Comparison of ENCODE assay signal across 16 cellular contexts in genomic region chr2:241897231-241897916, GRCh38. TPM values are rescaled to one million over a fixed set of nuclear protein-coding genes. Genes with fewer than 3 reads are reported as not detected.
DNase-seq lines count a peak whose midpoint lies in the region; ATAC-seq and TF ChIP-seq lines count a peak whose summit lies in the region.
"Had no signal": no experiment of that assay in that cellular context is flagged by ENCODE, and none has a peak within 500 bp of the region (broad histone marks: within the 10 kb centered on the region; RNA-seq: fewer than 3 reads in every experiment).

No MANE protein-coding gene starts in this region.

- H3K27ac Mint-ChIP-seq in CD14-positive monocyte: no peak overlapping the region
- H3K27ac Mint-ChIP-seq in activated naive CD8-positive, alpha-beta T cell: peak overlapping the region; percentile 83
- H3K27ac Mint-ChIP-seq: endodermal cell had no signal

- no peak for TF ChIP-seq CTCF in CD14-positive monocyte (IDR thresholded peaks at IDR 0.05)
- TF ChIP-seq CTCF in osteoblast (IDR thresholded peaks at IDR 0.05; ENCODE audit: extremely low read depth, low read depth, low read length): no peak

- no peak overlapping the region for H3K4me2 ChIP-seq in osteoblast (ENCODE audit: insufficient read depth, low read length)

- no peak overlapping the region for H2AFZ ChIP-seq in osteoblast (ENCODE audit: low read length)
- H2AFZ ChIP-seq: GM23248 had no signal

- H3K27ac ChIP-seq in osteoblast (ENCODE audit: low read depth, low read length): no peak overlapping the region
- H3K27ac ChIP-seq: GM23248, thoracic aorta had no signal

- DNase-seq in Ammon's horn (ENCODE audit: low spot score) (peak; percentile 1), CD14-positive monocyte (ENCODE audit: low spot score) (peak; percentile 5), osteoblast (ENCODE audit: insufficient read length, low spot score, missing footprints) (peak; percentile 60), DMS79 (lab: John Stamatoyannopoulos, UW) (no peak), NCI-H1105 treated with DMSO at 0.1 percent for 48 hours (lab: John Stamatoyannopoulos, UW) (no peak)
- DNase-seq: C1 segment of cervical spinal cord; central memory CD4-positive, alpha-beta T cell; endodermal cell; GM23248; hippocampal formation; left colon; NCI-H1436 treated with DMSO at 0.1 percent for 48 hours; NCI-H446 had no signal

- peaks cover 2% of the 10 kb centered on the region for H3K27me3 ChIP-seq in osteoblast (ENCODE audit: insufficient read depth, low read length)

- H3K9me3 Mint-ChIP-seq in CD14-positive monocyte: peaks cover 0 to 8% (median 2%) of the 10 kb centered on the region in 7 donors
- no peaks in the 10 kb centered on the region for H3K9me3 Mint-ChIP-seq in activated naive CD8-positive, alpha-beta T cell (ENCODE audit: low read depth)

- intact Hi-C loops in CD14-positive monocyte (cut with micrococcal nuclease): no loop called here

- H3K36me3 Mint-ChIP-seq in CD14-positive monocyte: no peaks in the 10 kb centered on the region
- H3K36me3 Mint-ChIP-seq in activated naive CD8-positive, alpha-beta T cell: peaks cover 3% of the 10 kb centered on the region

- no peak overlapping the region for H3K4me3 ChIP-seq in osteoblast (ENCODE audit: insufficient read depth, low read length)
- H3K4me3 ChIP-seq: GM23248, thoracic aorta had no signal

- H3K79me2 ChIP-seq in osteoblast (ENCODE audit: insufficient read depth, low read length): no peaks in the 10 kb centered on the region

- H3K27me3 Mint-ChIP-seq in CD14-positive monocyte (ENCODE audit: low read depth in 3 of 3): peaks cover 0 to 15% (median 5%) of the 10 kb centered on the region in 3 donors
- no peaks in the 10 kb centered on the region for H3K27me3 Mint-ChIP-seq in activated naive CD8-positive, alpha-beta T cell

- H3K4me1 ChIP-seq in osteoblast (ENCODE audit: insufficient read depth, low read length): peaks cover under 1% of the 10 kb centered on the region

- H3K4me1 Mint-ChIP-seq in CD14-positive monocyte: peaks cover 2% of the 10 kb centered on the region
- peaks cover 4% of the 10 kb centered on the region for H3K4me1 Mint-ChIP-seq in activated naive CD8-positive, alpha-beta T cell (ENCODE audit: low read depth)

- H3K4me3 Mint-ChIP-seq in CD14-positive monocyte: no peak overlapping the region
- H3K4me3 Mint-ChIP-seq in activated naive CD8-positive, alpha-beta T cell: peak overlapping the region; percentile 35
- H3K4me3 Mint-ChIP-seq: endodermal cell had no signal

- H3K9me3 ChIP-seq in osteoblast (ENCODE audit: low read depth, low read length): no peaks in the 10 kb centered on the region
- H3K9me3 ChIP-seq: thoracic aorta had no signal

- no peaks in the 10 kb centered on the region for H3K36me3 ChIP-seq in osteoblast (ENCODE audit: insufficient read depth, low read length)
- H3K36me3 ChIP-seq: thoracic aorta had no signal

- H4K20me1 ChIP-seq in osteoblast (ENCODE audit: insufficient read depth, low read length): no peaks in the 10 kb centered on the region

- ATAC-seq in GM18498 (IDR thresholded peaks at IDR 0.05; ENCODE audit: unreplicated experiment): no peak
- ATAC-seq: left colon had no signal

RNA-seq across cellular contexts. Expression of gene RTP5, which starts 27.8 kb away (rescaled TPM):
- not detected for polyA plus RNA-seq in CD14-positive monocyte
- total RNA-seq in osteoblast: not detected in 2 replicates
- total RNA-seq: endodermal cell, GM23248, left colon had no signal
- polyA plus RNA-seq: GM23248 had no signal

RNA-seq across cellular contexts. Expression of gene PDCD1, which starts 38.7 kb away (rescaled TPM):
- polyA plus RNA-seq in CD14-positive monocyte: under 1 TPM in 1 of 2 donors, not detected in 1; 0.08 TPM
- not detected in 2 replicates for total RNA-seq in osteoblast
- total RNA-seq: GM23248 had no signal
- polyA plus RNA-seq: GM23248 had no signal

Comparison
In these comparisons a context has a peak if more than half of its experiments do, and no peak if none do; other contexts are left out.
1. DNase-seq: peak in Ammon's horn (single experiment), CD14-positive monocyte (single experiment) and osteoblast (single experiment); none in DMS79 (single experiment) and NCI-H1105 treated with DMSO at 0.1 percent for 48 hours (single experiment).